1 cellular context compared by ENCODE assay signal in genomic region chr17:76370261-76370993, GRCh38.
TF ChIP-seq lines count a peak whose summit lies in the region.

No MANE protein-coding gene starts in this region.

TF ChIP-seq in Ishikawa, 13 proteins besides CTCF, POLR2A, EP300 and RAD21 (continued from another document):
- TF ChIP-seq, protein P1, sequence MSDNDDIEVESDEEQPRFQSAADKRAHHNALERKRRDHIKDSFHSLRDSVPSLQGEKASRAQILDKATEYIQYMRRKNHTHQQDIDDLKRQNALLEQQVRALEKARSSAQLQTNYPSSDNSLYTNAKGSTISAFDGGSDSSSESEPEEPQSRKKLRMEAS (IDR thresholded peaks at IDR 0.05) = no peak
